Comparison of ENCODE assay signal across 1 cellular context in the genomic region with DNA sequence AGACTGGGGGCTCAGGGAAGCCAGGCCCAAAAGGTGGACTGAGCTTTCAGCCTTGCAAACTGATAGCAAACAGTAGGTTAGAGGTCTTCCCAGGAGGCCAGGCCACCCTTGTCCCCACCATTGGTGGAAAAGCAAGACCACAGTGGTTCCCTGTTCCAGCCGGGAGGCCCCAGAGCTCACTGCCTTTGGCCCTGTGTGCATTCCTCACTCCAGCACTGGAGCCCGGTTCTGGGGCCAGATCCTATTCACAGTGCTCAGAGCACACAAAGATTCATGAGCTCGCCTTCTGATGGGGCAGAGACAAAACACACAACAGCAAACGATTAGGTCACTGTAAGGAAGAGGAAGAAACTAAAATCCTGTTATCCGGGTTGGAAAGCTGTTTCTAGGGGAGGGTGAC.
TF ChIP-seq lines count a peak whose summit lies in the region.

No MANE protein-coding gene starts in this region.

TF ChIP-seq in HepG2, 621 proteins besides CTCF, POLR2A, EP300 and RAD21:
- TF ChIP-seq, protein P1, sequence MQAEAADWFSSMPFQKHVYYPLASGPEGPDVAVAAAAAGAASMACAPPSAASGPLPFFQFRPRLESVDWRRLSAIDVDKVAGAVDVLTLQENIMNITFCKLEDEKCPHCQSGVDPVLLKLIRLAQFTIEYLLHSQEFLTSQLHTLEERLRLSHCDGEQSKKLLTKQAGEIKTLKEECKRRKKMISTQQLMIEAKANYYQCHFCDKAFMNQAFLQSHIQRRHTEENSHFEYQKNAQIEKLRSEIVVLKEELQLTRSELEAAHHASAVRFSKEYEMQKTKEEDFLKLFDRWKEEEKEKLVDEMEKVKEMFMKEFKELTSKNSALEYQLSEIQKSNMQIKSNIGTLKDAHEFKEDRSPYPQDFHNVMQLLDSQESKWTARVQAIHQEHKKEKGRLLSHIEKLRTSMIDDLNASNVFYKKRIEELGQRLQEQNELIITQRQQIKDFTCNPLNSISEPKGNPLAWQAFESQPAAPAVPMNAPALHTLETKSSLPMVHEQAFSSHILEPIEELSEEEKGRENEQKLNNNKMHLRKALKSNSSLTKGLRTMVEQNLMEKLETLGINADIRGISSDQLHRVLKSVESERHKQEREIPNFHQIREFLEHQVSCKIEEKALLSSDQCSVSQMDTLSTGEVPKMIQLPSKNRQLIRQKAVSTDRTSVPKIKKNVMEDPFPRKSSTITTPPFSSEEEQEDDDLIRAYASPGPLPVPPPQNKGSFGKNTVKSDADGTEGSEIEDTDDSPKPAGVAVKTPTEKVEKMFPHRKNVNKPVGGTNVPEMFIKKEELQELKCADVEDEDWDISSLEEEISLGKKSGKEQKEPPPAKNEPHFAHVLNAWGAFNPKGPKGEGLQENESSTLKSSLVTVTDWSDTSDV (CRISPR knock-in tag; IDR thresholded peaks at IDR 0.05) = no peak
- 0 out of 2 replicates have a peak, but pooled peaks have one; percentile 31 for TF ChIP-seq DNMT1 (CRISPR knock-in tag; IDR thresholded peaks at IDR 0.05)
- TF ChIP-seq KDM5B (CRISPR knock-in tag; IDR thresholded peaks at IDR 0.05; ENCODE audit: borderline replicate concordance) = peak; percentile 45; the same call in 1 of the 2 replicates
- no peak for TF ChIP-seq ZNF670 (CRISPR knock-in tag; IDR thresholded peaks at IDR 0.05; ENCODE audit: borderline replicate concordance)
- TF ChIP-seq SAP130 (CRISPR knock-in tag; IDR thresholded peaks at IDR 0.05; ENCODE audit: low read depth) = 0 out of 2 replicates have a peak, but pooled peaks have one; percentile 11
- TF ChIP-seq ARID2 (CRISPR knock-in tag; IDR thresholded peaks at IDR 0.05; ENCODE audit: borderline replicate concordance) = 0 out of 2 replicates have a peak, but pooled peaks have one; percentile 45
- 0 out of 2 replicates have a peak, but pooled peaks have one; percentile 49 for TF ChIP-seq WIZ (CRISPR knock-in tag; IDR thresholded peaks at IDR 0.05)
- TF ChIP-seq, protein P2, sequence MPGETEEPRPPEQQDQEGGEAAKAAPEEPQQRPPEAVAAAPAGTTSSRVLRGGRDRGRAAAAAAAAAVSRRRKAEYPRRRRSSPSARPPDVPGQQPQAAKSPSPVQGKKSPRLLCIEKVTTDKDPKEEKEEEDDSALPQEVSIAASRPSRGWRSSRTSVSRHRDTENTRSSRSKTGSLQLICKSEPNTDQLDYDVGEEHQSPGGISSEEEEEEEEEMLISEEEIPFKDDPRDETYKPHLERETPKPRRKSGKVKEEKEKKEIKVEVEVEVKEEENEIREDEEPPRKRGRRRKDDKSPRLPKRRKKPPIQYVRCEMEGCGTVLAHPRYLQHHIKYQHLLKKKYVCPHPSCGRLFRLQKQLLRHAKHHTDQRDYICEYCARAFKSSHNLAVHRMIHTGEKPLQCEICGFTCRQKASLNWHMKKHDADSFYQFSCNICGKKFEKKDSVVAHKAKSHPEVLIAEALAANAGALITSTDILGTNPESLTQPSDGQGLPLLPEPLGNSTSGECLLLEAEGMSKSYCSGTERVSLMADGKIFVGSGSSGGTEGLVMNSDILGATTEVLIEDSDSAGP (CRISPR knock-in tag; IDR thresholded peaks at IDR 0.05; ENCODE audit: borderline replicate concordance) = peak; percentile 44; the same call in 1 of the 2 replicates
- no peak for TF ChIP-seq CHD4 (IDR thresholded peaks at IDR 0.05; ENCODE audit: borderline replicate concordance, low read length)
- TF ChIP-seq, protein P3, sequence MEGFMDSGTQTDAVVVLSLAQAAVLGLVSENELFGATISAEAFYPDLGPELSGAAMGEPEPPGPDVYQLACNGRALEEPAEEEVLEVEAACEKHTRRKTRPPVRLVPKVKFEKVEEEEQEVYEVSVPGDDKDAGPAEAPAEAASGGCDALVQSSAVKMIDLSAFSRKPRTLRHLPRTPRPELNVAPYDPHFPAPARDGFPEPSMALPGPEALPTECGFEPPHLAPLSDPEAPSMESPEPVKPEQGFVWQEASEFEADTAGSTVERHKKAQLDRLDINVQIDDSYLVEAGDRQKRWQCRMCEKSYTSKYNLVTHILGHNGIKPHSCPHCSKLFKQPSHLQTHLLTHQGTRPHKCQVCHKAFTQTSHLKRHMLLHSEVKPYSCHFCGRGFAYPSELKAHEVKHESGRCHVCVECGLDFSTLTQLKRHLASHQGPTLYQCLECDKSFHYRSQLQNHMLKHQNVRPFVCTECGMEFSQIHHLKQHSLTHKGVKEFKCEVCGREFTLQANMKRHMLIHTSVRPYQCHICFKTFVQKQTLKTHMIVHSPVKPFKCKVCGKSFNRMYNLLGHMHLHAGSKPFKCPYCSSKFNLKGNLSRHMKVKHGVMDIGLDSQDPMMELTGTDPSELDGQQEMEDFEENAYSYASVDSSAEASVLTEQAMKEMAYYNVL (CRISPR knock-in tag; IDR thresholded peaks at IDR 0.05; ENCODE audit: borderline replicate concordance) = no peak
- no peak for TF ChIP-seq SETDB1 (CRISPR knock-in tag; IDR thresholded peaks at IDR 0.05; ENCODE audit: borderline replicate concordance)
- TF ChIP-seq, protein P4, sequence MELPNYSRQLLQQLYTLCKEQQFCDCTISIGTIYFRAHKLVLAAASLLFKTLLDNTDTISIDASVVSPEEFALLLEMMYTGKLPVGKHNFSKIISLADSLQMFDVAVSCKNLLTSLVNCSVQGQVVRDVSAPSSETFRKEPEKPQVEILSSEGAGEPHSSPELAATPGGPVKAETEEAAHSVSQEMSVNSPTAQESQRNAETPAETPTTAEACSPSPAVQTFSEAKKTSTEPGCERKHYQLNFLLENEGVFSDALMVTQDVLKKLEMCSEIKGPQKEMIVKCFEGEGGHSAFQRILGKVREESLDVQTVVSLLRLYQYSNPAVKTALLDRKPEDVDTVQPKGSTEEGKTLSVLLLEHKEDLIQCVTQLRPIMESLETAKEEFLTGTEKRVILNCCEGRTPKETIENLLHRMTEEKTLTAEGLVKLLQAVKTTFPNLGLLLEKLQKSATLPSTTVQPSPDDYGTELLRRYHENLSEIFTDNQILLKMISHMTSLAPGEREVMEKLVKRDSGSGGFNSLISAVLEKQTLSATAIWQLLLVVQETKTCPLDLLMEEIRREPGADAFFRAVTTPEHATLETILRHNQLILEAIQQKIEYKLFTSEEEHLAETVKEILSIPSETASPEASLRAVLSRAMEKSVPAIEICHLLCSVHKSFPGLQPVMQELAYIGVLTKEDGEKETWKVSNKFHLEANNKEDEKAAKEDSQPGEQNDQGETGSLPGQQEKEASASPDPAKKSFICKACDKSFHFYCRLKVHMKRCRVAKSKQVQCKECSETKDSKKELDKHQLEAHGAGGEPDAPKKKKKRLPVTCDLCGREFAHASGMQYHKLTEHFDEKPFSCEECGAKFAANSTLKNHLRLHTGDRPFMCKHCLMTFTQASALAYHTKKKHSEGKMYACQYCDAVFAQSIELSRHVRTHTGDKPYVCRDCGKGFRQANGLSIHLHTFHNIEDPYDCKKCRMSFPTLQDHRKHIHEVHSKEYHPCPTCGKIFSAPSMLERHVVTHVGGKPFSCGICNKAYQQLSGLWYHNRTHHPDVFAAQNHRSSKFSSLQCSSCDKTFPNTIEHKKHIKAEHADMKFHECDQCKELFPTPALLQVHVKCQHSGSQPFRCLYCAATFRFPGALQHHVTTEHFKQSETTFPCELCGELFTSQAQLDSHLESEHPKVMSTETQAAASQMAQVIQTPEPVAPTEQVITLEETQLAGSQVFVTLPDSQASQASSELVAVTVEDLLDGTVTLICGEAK (IDR thresholded peaks at IDR 0.05) = no peak
- TF ChIP-seq, protein P4 (CRISPR knock-in tag; IDR thresholded peaks at IDR 0.05) = no peak; the same call in 1 of the 2 replicates
- TF ChIP-seq ZNF501 (CRISPR knock-in tag; IDR thresholded peaks at IDR 0.05) = 0 out of 2 replicates have a peak, but pooled peaks have one; percentile 30
- TF ChIP-seq, protein P5, sequence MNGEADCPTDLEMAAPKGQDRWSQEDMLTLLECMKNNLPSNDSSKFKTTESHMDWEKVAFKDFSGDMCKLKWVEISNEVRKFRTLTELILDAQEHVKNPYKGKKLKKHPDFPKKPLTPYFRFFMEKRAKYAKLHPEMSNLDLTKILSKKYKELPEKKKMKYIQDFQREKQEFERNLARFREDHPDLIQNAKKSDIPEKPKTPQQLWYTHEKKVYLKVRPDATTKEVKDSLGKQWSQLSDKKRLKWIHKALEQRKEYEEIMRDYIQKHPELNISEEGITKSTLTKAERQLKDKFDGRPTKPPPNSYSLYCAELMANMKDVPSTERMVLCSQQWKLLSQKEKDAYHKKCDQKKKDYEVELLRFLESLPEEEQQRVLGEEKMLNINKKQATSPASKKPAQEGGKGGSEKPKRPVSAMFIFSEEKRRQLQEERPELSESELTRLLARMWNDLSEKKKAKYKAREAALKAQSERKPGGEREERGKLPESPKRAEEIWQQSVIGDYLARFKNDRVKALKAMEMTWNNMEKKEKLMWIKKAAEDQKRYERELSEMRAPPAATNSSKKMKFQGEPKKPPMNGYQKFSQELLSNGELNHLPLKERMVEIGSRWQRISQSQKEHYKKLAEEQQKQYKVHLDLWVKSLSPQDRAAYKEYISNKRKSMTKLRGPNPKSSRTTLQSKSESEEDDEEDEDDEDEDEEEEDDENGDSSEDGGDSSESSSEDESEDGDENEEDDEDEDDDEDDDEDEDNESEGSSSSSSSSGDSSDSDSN (CRISPR knock-in tag; IDR thresholded peaks at IDR 0.05) = 0 out of 2 replicates have a peak, but pooled peaks have one; percentile 25
